In genomic region chrX:154056739-154057367, GRCh38 we compare ENCODE assay signal across 7 cellular contexts. TPM values are rescaled to one million over a fixed set of nuclear protein-coding genes. Genes with fewer than 3 reads are reported as not detected.
DNase-seq lines count a peak whose midpoint lies in the region; ATAC-seq, FAIRE-seq and TF ChIP-seq lines count a peak whose summit lies in the region.

No MANE protein-coding gene starts in this region.

- no peaks in the 10 kb centered on the region for H3K27me3 Mint-ChIP-seq in natural killer cell (ENCODE audit: low read depth in 2 of 2)

- peaks cover 78% of the 10 kb centered on the region for H3K79me2 ChIP-seq in K562 (ENCODE audit: control insufficient read depth, insufficient read depth, low read length)

- no peak for TF ChIP-seq EP300 in K562 (IDR thresholded peaks at IDR 0.05; ENCODE audit: low read length)

- TF ChIP-seq POLR2A in K562 (conservative IDR thresholded peaks at IDR 0.05) = no peak

- no peak overlapping the region for H3K4me2 ChIP-seq in K562 (ENCODE audit: insufficient read depth, low read length)

- no peaks in the 10 kb centered on the region for H3K9me3 ChIP-seq in K562 (replicated peaks; ENCODE audit: control insufficient read depth, insufficient read depth, low read depth, low read length)

- BruUV-seq in K562 (replicated peaks; lab: Mats Ljungman, UMichigan) = TSS peak; percentile 25

- no peak overlapping the region for H3K4me3 ChIP-seq in K562

- peaks cover 42 to 53% of the 10 kb centered on the region in 2 donors for H3K4me1 Mint-ChIP-seq in natural killer cell

- H3K36me3 ChIP-seq in K562 (ENCODE audit: control insufficient read depth, insufficient read depth, low read length) = peaks cover 58% of the 10 kb centered on the region

- CTCF ChIA-PET in K562 (lab: Yijun Ruan, JAX; ENCODE audit: low intra/inter-chr PET ratio) = no interaction called here

- H3K27ac Mint-ChIP-seq in natural killer cell = peak overlapping the region; percentile 51 to 70

- H3K27me3 ChIP-seq in K562 (ENCODE audit: control insufficient read depth in 2 of 2, insufficient read depth in 2 of 2, low read length in 2 of 2) (no peaks in the 10 kb centered on the region), foreskin keratinocyte (no peaks in the 10 kb centered on the region)

- ATAC-seq in K562 = no peak
- ATAC-seq in natural killer cell = no peak
- no peak for ATAC-seq in foreskin keratinocyte

- 70% methylated on average over 8 of the region's 8 CpGs for WGBS in K562 (ENCODE audit: insufficient coverage, low coverage, missing lambda C conversion rate)

- TF ChIP-seq RAD21 in K562 (CRISPR knock-in tag; conservative IDR thresholded peaks at IDR 0.05 in 1 of 2, IDR thresholded peaks at IDR 0.05 in 1 of 2) = no peak

- H3K27ac ChIP-seq in K562 (ENCODE audit: extremely low read depth, low read depth, low read length) (no peak overlapping the region), foreskin keratinocyte (no peak overlapping the region)

- intact Hi-C loops in K562 (cut with micrococcal nuclease) = no loop called here
- intact Hi-C loops in natural killer cell (cut with micrococcal nuclease) = no loop called here

- H3K4me1 ChIP-seq in K562 (replicated peaks in 1 of 2; ENCODE audit: control insufficient read depth in 2 of 2, insufficient read depth in 2 of 2, low read length in 2 of 2) (peaks cover 0 to 1% of the 10 kb centered on the region in 2 experiments; a peak in 3 of 5 replicates), foreskin keratinocyte (no peaks in the 10 kb centered on the region)

- no peak overlapping the region for H2AFZ ChIP-seq in K562 (ENCODE audit: low read depth, low read length)

- no peak overlapping the region for H3K9ac ChIP-seq in K562 (ENCODE audit: insufficient read depth in 1 of 2, low read depth in 2 of 2, low read length in 2 of 2)

- no peaks in the 10 kb centered on the region for H3K9me1 ChIP-seq in K562 (ENCODE audit: control insufficient read depth, insufficient read depth, low read length)

- no peaks in the 10 kb centered on the region for H3K9me3 Mint-ChIP-seq in natural killer cell

- no peak for DNase-seq in GM18507 (ENCODE audit: extremely low spot score, insufficient read length, low read depth)
- peak; percentile 38 for DNase-seq in NCI-H510A treated with DMSO at 0.1 percent for 48 hours (lab: John Stamatoyannopoulos, UW)
- no peak for DNase-seq in K562 (ENCODE audit: extremely low read depth in 1 of 4, low spot score in 3 of 4)
- DNase-seq in natural killer cell = no peak
- DNase-seq in NCI-H748 (lab: John Stamatoyannopoulos, UW; ENCODE audit: unreplicated experiment) = no peak
- DNase-seq in foreskin keratinocyte = no peak
- DNase-seq in amniotic stem cell (lab: John Stamatoyannopoulos, UW) = no peak

- TF ChIP-seq CTCF in K562 (IDR thresholded peaks at IDR 0.05 in 2 of 3, conservative IDR thresholded peaks at IDR 0.05 in 1 of 3; ENCODE audit: insufficient read depth in 2 of 3, low read depth in 1 of 3, low read length in 3 of 3) = no peak
- TF ChIP-seq CTCF in natural killer cell (IDR thresholded peaks at IDR 0.05) = no peak
- TF ChIP-seq CTCF in foreskin keratinocyte (conservative IDR thresholded peaks at IDR 0.05) = no peak

- no peaks in the 10 kb centered on the region for H3K36me3 Mint-ChIP-seq in natural killer cell

- peaks cover 22% of the 10 kb centered on the region for H4K20me1 ChIP-seq in K562 (replicated peaks; ENCODE audit: control insufficient read depth, insufficient read depth, low read length)

- no peak overlapping the region for H3K4me3 Mint-ChIP-seq in natural killer cell

- FAIRE-seq in GM18507 (lab: Jason Lieb, UNC) (peak; percentile 26), K562 (lab: Jason Lieb, UNC) (no peak)

- in situ Hi-C loops in K562 (cut with MboI) = no loop called here

- POLR2A ChIA-PET in K562 (lab: Yijun Ruan, JAX) = interaction anchor here (0.8 to 1.0 kb wide), 3 partner anchors 11 to 18 kb away, joined by 3 read pairs; no protein-coding TSS in a partner anchor

TF ChIP-seq in K562, 482 proteins besides CTCF, POLR2A, EP300 and RAD21:
- peak; percentile 74; the same call in 1 of the 2 replicates for TF ChIP-seq CEBPG (CRISPR knock-in tag; IDR thresholded peaks at IDR 0.05)
- TF ChIP-seq CEBPG (tag; conservative IDR thresholded peaks at IDR 0.05 in 1 of 2, IDR thresholded peaks at IDR 0.05 in 1 of 2) = no peak
- TF ChIP-seq TBP (optimal IDR thresholded peaks at IDR 0.05; ENCODE audit: low read depth, low read length) = no peak
- 0 out of 2 replicates have a peak, but pooled peaks have one; percentile 31 for TF ChIP-seq MYC (IDR thresholded peaks at IDR 0.05; ENCODE audit: low read depth, low read length)
- TF ChIP-seq MYC (CRISPR knock-in tag; IDR thresholded peaks at IDR 0.05; ENCODE audit: borderline replicate concordance, low read depth) = no peak
- 0 out of 2 replicates have a peak, but pooled peaks have one; percentile 23 for TF ChIP-seq MAX (CRISPR knock-in tag; IDR thresholded peaks at IDR 0.05)

RNA-seq across cellular contexts. Expression of gene IRAK1, which starts 37.2 kb away (rescaled TPM):
- total RNA-seq in K562 (2011; cell fraction: chromatin; rRNA removed; ENCODE audit: low replicate concordance) = 92.6 and 283 TPM in 2 replicates
- total RNA-seq in K562 (2011; cell fraction: nucleolus; rRNA removed) = 241 and 247 TPM in 2 replicates
- total RNA-seq in K562 (2011; cell fraction: nucleoplasm; rRNA removed) = 125 and 132 TPM in 2 replicates
- 220 and 274 TPM in 2 replicates for total RNA-seq in K562 (2014; rRNA removed)
- 52.2 and 68.1 TPM in 2 replicates for total RNA-seq in K562 (2014; rRNA removed; fragmentation: Illumina TruSeq; extraction: Trizol)
- total RNA-seq in K562 (2015; rRNA removed; fragmentation: Illumina TruSeq; extraction: Trizol) = 138 and 144 TPM in 2 replicates
- 260 and 261 TPM in 2 replicates for total RNA-seq in K562 (2021)
- 91.6 and 104 TPM in 2 replicates for polyA plus RNA-seq in K562 (2011; rRNA removed)
- 93.8 and 232 TPM in 2 replicates for polyA plus RNA-seq in K562 (2011; cell fraction: cytosol; rRNA removed)
- 88.5 and 119 TPM in 2 replicates for polyA plus RNA-seq in K562 (2011; cell fraction: nucleus; rRNA removed)
- polyA plus RNA-seq in K562 (2012) = 223 and 331 TPM in 2 replicates
- 78.9 and 128 TPM in 2 replicates for polyA plus RNA-seq in K562 (2014; fragmentation: Illumina TruSeq; extraction: Trizol)
- polyA plus RNA-seq in K562 (2014; fragmentation: Nextera tagmentation; extraction: Ambion mirVana) = 10 to 100 TPM; 11.6 to 16.1 TPM
- polyA plus RNA-seq in K562 (2014; rRNA removed) = 177 and 184 TPM in 2 replicates
- 49.2 and 97.3 TPM in 2 replicates for polyA minus RNA-seq in K562 (2011; rRNA and poly(A)+ RNA removed)
- polyA minus RNA-seq in K562 (2011; cell fraction: cytosol; rRNA and poly(A)+ RNA removed) = 145 and 167 TPM in 2 replicates
- polyA minus RNA-seq in K562 (2011; cell fraction: nucleus; rRNA and poly(A)+ RNA removed) = 49.9 and 54.3 TPM in 2 replicates
- 100 to 1,000 TPM in 2 of 3 donors, 10 to 100 TPM in 1; 87.5 to 114 (median 107) TPM for total RNA-seq in natural killer cell
- 161 and 174 TPM in 2 replicates for total RNA-seq in foreskin keratinocyte
- polyA plus RNA-seq in foreskin keratinocyte = 168 and 175 TPM in 2 replicates

RNA-seq across cellular contexts. Expression of gene MECP2, which starts 40.7 kb away (rescaled TPM):
- 194 and 293 TPM in 2 replicates for total RNA-seq in K562 (2011; cell fraction: chromatin; rRNA removed; ENCODE audit: low replicate concordance)
- 88.6 and 110 TPM in 2 replicates for total RNA-seq in K562 (2011; cell fraction: nucleolus; rRNA removed)
- 202 and 316 TPM in 2 replicates for total RNA-seq in K562 (2011; cell fraction: nucleoplasm; rRNA removed)
- total RNA-seq in K562 (2014; rRNA removed) (36.6 and 52.6 TPM in 2 replicates), K562 (2014; rRNA removed; fragmentation: Illumina TruSeq; extraction: Trizol) (34.2 and 45.6 TPM in 2 replicates), K562 (2015; rRNA removed; fragmentation: Illumina TruSeq; extraction: Trizol) (30.0 and 32.1 TPM in 2 replicates), K562 (2021) (48.1 and 50.9 TPM in 2 replicates), natural killer cell (100 to 1,000 TPM; 177 to 198 (median 182) TPM), foreskin keratinocyte (20.6 and 21.8 TPM in 2 replicates)
- polyA plus RNA-seq in K562 (2011; rRNA removed) (23.8 and 27.8 TPM in 2 replicates), K562 (2014; fragmentation: Illumina TruSeq; extraction: Trizol) (30.2 and 30.5 TPM in 2 replicates), K562 (2014; fragmentation: Nextera tagmentation; extraction: Ambion mirVana) (1 to 10 TPM; 2.1 to 2.3 TPM), K562 (2014; rRNA removed) (32.7 and 33.0 TPM in 2 replicates), foreskin keratinocyte (16.3 and 18.7 TPM in 2 replicates)
- polyA plus RNA-seq in K562 (2011; cell fraction: cytosol; rRNA removed) = 10.0 and 12.9 TPM in 2 replicates
- polyA plus RNA-seq in K562 (2011; cell fraction: nucleus; rRNA removed) = 28.1 and 31.4 TPM in 2 replicates
- polyA plus RNA-seq in K562 (2012) = 21.0 and 24.8 TPM in 2 replicates
- 54.3 and 62.1 TPM in 2 replicates for polyA minus RNA-seq in K562 (2011; rRNA and poly(A)+ RNA removed)
- 11.3 and 19.4 TPM in 2 replicates for polyA minus RNA-seq in K562 (2011; cell fraction: cytosol; rRNA and poly(A)+ RNA removed)
- polyA minus RNA-seq in K562 (2011; cell fraction: nucleus; rRNA and poly(A)+ RNA removed) = 30.7 and 48.5 TPM in 2 replicates
